ENCODE assay signal across 1 cellular context in the genomic region with DNA sequence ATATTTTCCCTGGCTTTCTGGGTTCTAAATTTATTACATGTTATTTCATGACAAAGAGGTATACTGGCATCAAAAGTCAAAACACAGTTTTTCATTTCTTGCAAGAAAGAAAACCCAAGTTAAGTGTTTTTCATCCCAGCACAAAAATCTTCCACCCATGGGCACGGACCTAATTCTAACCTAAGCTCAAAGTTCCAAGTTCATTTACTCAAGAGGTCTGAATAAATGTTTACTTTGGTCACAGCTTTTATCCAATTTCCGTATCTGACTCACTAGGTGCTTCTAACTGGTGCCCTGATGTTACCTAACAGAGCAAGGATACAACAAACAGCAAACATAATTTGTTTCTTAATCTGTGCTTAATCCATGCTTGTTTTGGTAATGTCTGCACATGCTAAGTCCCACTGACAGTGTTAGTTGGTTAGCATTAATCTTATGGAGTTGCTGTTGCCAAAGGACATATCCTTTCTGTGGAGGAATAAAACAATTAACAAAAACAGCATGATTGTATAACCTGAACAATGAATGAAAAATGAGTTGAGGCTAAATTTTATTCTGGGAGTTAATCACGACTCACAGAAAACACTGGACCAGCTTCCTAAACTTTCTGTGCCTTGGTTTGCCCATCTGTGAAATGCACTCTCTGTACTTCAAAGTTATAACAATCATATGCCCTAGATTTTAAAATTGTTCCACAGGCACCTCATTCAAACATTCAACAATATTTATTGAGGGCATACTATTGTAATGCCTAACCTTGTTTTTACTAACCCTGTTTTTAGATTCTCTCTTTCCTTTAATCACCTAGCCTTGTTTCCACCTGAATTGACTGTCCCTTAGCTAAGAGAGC.
TF ChIP-seq lines count a peak whose summit lies in the region.

No MANE protein-coding gene starts in this region.

TF ChIP-seq in A549, 52 proteins besides CTCF, POLR2A, EP300 and RAD21 (continued from another document):
- TF ChIP-seq ZC3H11A (IDR thresholded peaks at IDR 0.05) = no peak
- TF ChIP-seq FOSL2 (IDR thresholded peaks at IDR 0.05) = no peak
- peak; percentile 67 for TF ChIP-seq FOSL2 (CRISPR knock-in tag; IDR thresholded peaks at IDR 0.05)
- TF ChIP-seq MYC (IDR thresholded peaks at IDR 0.05; ENCODE audit: borderline replicate concordance, low read length) = no peak
- TF ChIP-seq HEYL (CRISPR knock-in tag; IDR thresholded peaks at IDR 0.05) = no peak
- no peak for TF ChIP-seq CBX8 (IDR thresholded peaks at IDR 0.05)
- TF ChIP-seq FOXS1 (CRISPR knock-in tag; IDR thresholded peaks at IDR 0.05) = no peak
- TF ChIP-seq, protein P1, sequence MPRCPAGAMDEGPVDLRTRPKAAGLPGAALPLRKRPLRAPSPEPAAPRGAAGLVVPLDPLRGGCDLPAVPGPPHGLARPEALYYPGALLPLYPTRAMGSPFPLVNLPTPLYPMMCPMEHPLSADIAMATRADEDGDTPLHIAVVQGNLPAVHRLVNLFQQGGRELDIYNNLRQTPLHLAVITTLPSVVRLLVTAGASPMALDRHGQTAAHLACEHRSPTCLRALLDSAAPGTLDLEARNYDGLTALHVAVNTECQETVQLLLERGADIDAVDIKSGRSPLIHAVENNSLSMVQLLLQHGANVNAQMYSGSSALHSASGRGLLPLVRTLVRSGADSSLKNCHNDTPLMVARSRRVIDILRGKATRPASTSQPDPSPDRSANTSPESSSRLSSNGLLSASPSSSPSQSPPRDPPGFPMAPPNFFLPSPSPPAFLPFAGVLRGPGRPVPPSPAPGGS (IDR thresholded peaks at IDR 0.05) = no peak
- TF ChIP-seq, protein P2, sequence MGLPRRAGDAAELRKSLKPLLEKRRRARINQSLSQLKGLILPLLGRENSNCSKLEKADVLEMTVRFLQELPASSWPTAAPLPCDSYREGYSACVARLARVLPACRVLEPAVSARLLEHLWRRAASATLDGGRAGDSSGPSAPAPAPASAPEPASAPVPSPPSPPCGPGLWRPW (IDR thresholded peaks at IDR 0.05) = no peak
- TF ChIP-seq RCOR1 (IDR thresholded peaks at IDR 0.05; ENCODE audit: low read depth, low read length) = no peak
- no peak for TF ChIP-seq POLR2AphosphoS2 (conservative IDR thresholded peaks at IDR 0.05; ENCODE audit: low read length)
- TF ChIP-seq SREBF2 (IDR thresholded peaks at IDR 0.05) = no peak
